Comparison of ENCODE assay signal across 8 cellular contexts in genomic region chr19:10271543-10272086, GRCh38. TPM values are rescaled to one million over a fixed set of nuclear protein-coding genes. Genes with fewer than 3 reads are reported as not detected.
DNase-seq lines count a peak whose midpoint lies in the region; ATAC-seq and TF ChIP-seq lines count a peak whose summit lies in the region.

No MANE protein-coding gene starts in this region.

- no peak for TF ChIP-seq RAD21 in liver (IDR thresholded peaks at IDR 0.05)

- no peaks in the 10 kb centered on the region for H3K27me3 Mint-ChIP-seq in activated T-helper 2 cell treated with anti-CD3 and anti-CD28 coated beads, Interferon-gamma antibody, Interleukin-2, Interleukin-4, amounts not matched to agents 10 μg/mL and 5 μg/mL and 100 μg/mL, durations not matched to agents 14 hours and 24 hours and 36 hours (ENCODE audit: low read depth)

- TF ChIP-seq POLR2A in thyroid gland (IDR thresholded peaks at IDR 0.05): no peak

- peak; percentile 13 for ATAC-seq in HG03442 (IDR thresholded peaks at IDR 0.05; ENCODE audit: unreplicated experiment)

- H3K36me3 ChIP-seq in liver (ENCODE audit: control insufficient read depth in 4 of 4, insufficient read depth in 3 of 4, low read depth in 1 of 4, low read length in 3 of 4) (peaks cover 4 to 16% (median 9%) of the 10 kb centered on the region in 4 donors), thyroid gland (no peaks in the 10 kb centered on the region)

- DNase-seq in activated gamma-delta T cell treated with Interleukin-2 at 50 U/mL for 16 hours: peak; percentile 38
- DNase-seq in activated gamma-delta T cell (lab: John Stamatoyannopoulos, UW): no peak
- no peak for DNase-seq in activated T-helper 2 cell treated with anti-CD3 and anti-CD28 coated beads, Interferon-gamma antibody, Interleukin-2, Interleukin-4, amounts not matched to agents 10 μg/mL and 5 μg/mL and 100 μg/mL, durations not matched to agents 14 hours and 24 hours and 36 hours (ENCODE audit: low spot score)
- DNase-seq in thyroid gland: no peak
- no peak for DNase-seq in NCI-H146 treated with DMSO at 0.1 percent for 48 hours (lab: John Stamatoyannopoulos, UW; ENCODE audit: unreplicated experiment)
- no peak for DNase-seq in D341Med (ENCODE audit: low spot score)

- intact Hi-C loops in activated T-helper 2 cell treated with anti-CD3 and anti-CD28 coated beads, Interferon-gamma antibody, Interleukin-2, Interleukin-4, amounts not matched to agents 10 μg/mL and 5 μg/mL and 100 μg/mL, durations not matched to agents 14 hours and 24 hours and 36 hours (cut with micrococcal nuclease): loop anchor here (2.0 kb wide), 3 partner anchors 15 to 109 kb away; partner anchors contain the start of genes ICAM4, RAVER1 and TYK2
- intact Hi-C loops in thyroid gland (cut with DNase I): no loop called here

- peak overlapping the region; percentile 87 for H3K4me3 Mint-ChIP-seq in activated T-helper 2 cell treated with anti-CD3 and anti-CD28 coated beads, Interferon-gamma antibody, Interleukin-2, Interleukin-4, amounts not matched to agents 10 μg/mL and 5 μg/mL and 100 μg/mL, durations not matched to agents 14 hours and 24 hours and 36 hours (ENCODE audit: low read depth)

- WGBS in liver: 33% methylated on average over 12 of the region's 12 CpGs
- WGBS in thyroid gland, 2 donors: 34 to 52% methylated on average over 10 to 12 of the region's 12 CpGs

- H3K27ac ChIP-seq in liver (ENCODE audit: low read depth in 1 of 2, low read length in 2 of 2) (peak overlapping the region; percentile 95 to 97), thyroid gland (peak overlapping the region; percentile 3 to 88 (median 79))

- H3K9me3 Mint-ChIP-seq in activated T-helper 2 cell treated with anti-CD3 and anti-CD28 coated beads, Interferon-gamma antibody, Interleukin-2, Interleukin-4, amounts not matched to agents 10 μg/mL and 5 μg/mL and 100 μg/mL, durations not matched to agents 14 hours and 24 hours and 36 hours: no peaks in the 10 kb centered on the region

- H3K27me3 ChIP-seq in liver (ENCODE audit: control insufficient read depth in 4 of 4, insufficient read depth in 4 of 4, low read length in 3 of 4): no peaks in the 10 kb centered on the region
- H3K27me3 ChIP-seq in thyroid gland: no peaks in the 10 kb centered on the region

- TF ChIP-seq CTCF in liver (IDR thresholded peaks at IDR 0.05; ENCODE audit: low read depth, low read length, missing input control) (no peak), thyroid gland (IDR thresholded peaks at IDR 0.05) (no peak)

- peaks cover 19% of the 10 kb centered on the region for H3K4me1 Mint-ChIP-seq in activated T-helper 2 cell treated with anti-CD3 and anti-CD28 coated beads, Interferon-gamma antibody, Interleukin-2, Interleukin-4, amounts not matched to agents 10 μg/mL and 5 μg/mL and 100 μg/mL, durations not matched to agents 14 hours and 24 hours and 36 hours (ENCODE audit: low read depth)

- H3K9ac ChIP-seq in liver (ENCODE audit: low read depth in 1 of 2, low read length in 2 of 2): peak overlapping the region; percentile 69 to 72

- peak overlapping the region; percentile 94 for H3K27ac Mint-ChIP-seq in activated T-helper 2 cell treated with anti-CD3 and anti-CD28 coated beads, Interferon-gamma antibody, Interleukin-2, Interleukin-4, amounts not matched to agents 10 μg/mL and 5 μg/mL and 100 μg/mL, durations not matched to agents 14 hours and 24 hours and 36 hours

- peaks cover 33% of the 10 kb centered on the region for H3K36me3 Mint-ChIP-seq in activated T-helper 2 cell treated with anti-CD3 and anti-CD28 coated beads, Interferon-gamma antibody, Interleukin-2, Interleukin-4, amounts not matched to agents 10 μg/mL and 5 μg/mL and 100 μg/mL, durations not matched to agents 14 hours and 24 hours and 36 hours (ENCODE audit: low read depth)

- H3K4me1 ChIP-seq in liver (ENCODE audit: control insufficient read depth in 4 of 4, insufficient read depth in 4 of 4, low read length in 3 of 4) (peaks cover 6 to 19% (median 12%) of the 10 kb centered on the region in 4 donors), thyroid gland (peaks cover 14 to 32% of the 10 kb centered on the region in 2 donors)

- peak overlapping the region; percentile 76 to 88 (median 76) for H3K4me3 ChIP-seq in liver (ENCODE audit: low read depth in 1 of 3, low read length in 3 of 3)
- H3K4me3 ChIP-seq in thyroid gland (replicated peaks in 1 of 3): peak overlapping the region in 1 of 3 donors; percentile 32

- H3K9me3 ChIP-seq in liver (ENCODE audit: control insufficient read depth in 4 of 4, low read length in 3 of 4) (no peaks in the 10 kb centered on the region), thyroid gland (no peaks in the 10 kb centered on the region)

TF ChIP-seq in liver, 16 proteins besides CTCF, POLR2A, EP300 and RAD21:
- no peak for TF ChIP-seq FOXA1 (IDR thresholded peaks at IDR 0.05)
- TF ChIP-seq HNF4A (conservative IDR thresholded peaks at IDR 0.05): no peak
- TF ChIP-seq GABPA (IDR thresholded peaks at IDR 0.05 in 1 of 2, conservative IDR thresholded peaks at IDR 0.05 in 1 of 2): no peak
- TF ChIP-seq HNF4G (IDR thresholded peaks at IDR 0.05): no peak
- no peak for TF ChIP-seq TAF1 (conservative IDR thresholded peaks at IDR 0.05)
- TF ChIP-seq ZBTB33 (IDR thresholded peaks at IDR 0.05): no peak
- no peak for TF ChIP-seq RXRA (IDR thresholded peaks at IDR 0.05)

RNA-seq across cellular contexts. Expression of gene ICAM1, which starts 0.7 kb away (rescaled TPM):
- total RNA-seq in activated T-helper 2 cell treated with anti-CD3 and anti-CD28 coated beads, Interferon-gamma antibody, Interleukin-2, Interleukin-4, amounts not matched to agents 10 μg/mL and 5 μg/mL and 100 μg/mL, durations not matched to agents 14 hours and 24 hours and 36 hours: 75.3 and 75.7 TPM in 2 replicates
- total RNA-seq in liver: 10 to 100 TPM; 20.5 to 26.3 TPM
- 10 to 100 TPM in 1 of 2 donors, 1 to 10 TPM in 1; 7.8 to 19.1 TPM for polyA plus RNA-seq in liver
- total RNA-seq in thyroid gland: 10 to 100 TPM in 3 of 4 donors, 1 to 10 TPM in 1; 8.1 to 37.6 (median 19.7) TPM

RNA-seq across cellular contexts. Expression of gene ICAM4, which starts 15.1 kb away (rescaled TPM):
- total RNA-seq in activated T-helper 2 cell treated with anti-CD3 and anti-CD28 coated beads, Interferon-gamma antibody, Interleukin-2, Interleukin-4, amounts not matched to agents 10 μg/mL and 5 μg/mL and 100 μg/mL, durations not matched to agents 14 hours and 24 hours and 36 hours: 1.4 and 1.6 TPM in 2 replicates
- total RNA-seq in liver (10 to 100 TPM in 1 of 2 donors, under 1 TPM in 1; 0.33 to 74.1 TPM), thyroid gland (under 1 TPM in 1 of 4 donors, not detected in 3; 0.44 TPM)
- under 1 TPM in 1 of 2 donors, not detected in 1; 0.05 TPM for polyA plus RNA-seq in liver

RNA-seq across cellular contexts. Expression of gene ICAM5, which starts 18.1 kb away (rescaled TPM):
- 2.6 and 3.5 TPM in 2 replicates for total RNA-seq in activated T-helper 2 cell treated with anti-CD3 and anti-CD28 coated beads, Interferon-gamma antibody, Interleukin-2, Interleukin-4, amounts not matched to agents 10 μg/mL and 5 μg/mL and 100 μg/mL, durations not matched to agents 14 hours and 24 hours and 36 hours
- total RNA-seq in liver (1 to 10 TPM; 1.0 to 2.5 TPM), thyroid gland (1 to 10 TPM in 2 of 4 donors, not detected in 2; 1.0 to 1.6 TPM)
- polyA plus RNA-seq in liver: under 1 TPM in 1 of 2 donors, not detected in 1; 0.02 TPM

RNA-seq across cellular contexts. Expression of gene MRPL4, which starts 19.6 kb away (rescaled TPM):
- total RNA-seq in activated T-helper 2 cell treated with anti-CD3 and anti-CD28 coated beads, Interferon-gamma antibody, Interleukin-2, Interleukin-4, amounts not matched to agents 10 μg/mL and 5 μg/mL and 100 μg/mL, durations not matched to agents 14 hours and 24 hours and 36 hours: 133 and 135 TPM in 2 replicates
- total RNA-seq in liver: 10 to 100 TPM; 21.5 to 23.4 TPM
- 10 to 100 TPM; 44.0 to 74.8 TPM for polyA plus RNA-seq in liver
- total RNA-seq in thyroid gland: 10 to 100 TPM; 36.1 to 81.7 (median 54.9) TPM

RNA-seq across cellular contexts. Expression of gene ZGLP1, which starts 38.0 kb away (rescaled TPM):
- total RNA-seq in activated T-helper 2 cell treated with anti-CD3 and anti-CD28 coated beads, Interferon-gamma antibody, Interleukin-2, Interleukin-4, amounts not matched to agents 10 μg/mL and 5 μg/mL and 100 μg/mL, durations not matched to agents 14 hours and 24 hours and 36 hours: 3.2 and 3.5 TPM in 2 replicates
- total RNA-seq in liver: under 1 TPM; 0.61 to 0.75 TPM
- polyA plus RNA-seq in liver: 1 to 10 TPM in 1 of 2 donors, under 1 TPM in 1; 0.89 to 1.2 TPM
- 1 to 10 TPM in 3 of 4 donors, under 1 TPM in 1; 0.75 to 8.8 (median 2.2) TPM for total RNA-seq in thyroid gland
